Comparison of ENCODE assay signal across 14 cellular contexts in the genomic region with DNA sequence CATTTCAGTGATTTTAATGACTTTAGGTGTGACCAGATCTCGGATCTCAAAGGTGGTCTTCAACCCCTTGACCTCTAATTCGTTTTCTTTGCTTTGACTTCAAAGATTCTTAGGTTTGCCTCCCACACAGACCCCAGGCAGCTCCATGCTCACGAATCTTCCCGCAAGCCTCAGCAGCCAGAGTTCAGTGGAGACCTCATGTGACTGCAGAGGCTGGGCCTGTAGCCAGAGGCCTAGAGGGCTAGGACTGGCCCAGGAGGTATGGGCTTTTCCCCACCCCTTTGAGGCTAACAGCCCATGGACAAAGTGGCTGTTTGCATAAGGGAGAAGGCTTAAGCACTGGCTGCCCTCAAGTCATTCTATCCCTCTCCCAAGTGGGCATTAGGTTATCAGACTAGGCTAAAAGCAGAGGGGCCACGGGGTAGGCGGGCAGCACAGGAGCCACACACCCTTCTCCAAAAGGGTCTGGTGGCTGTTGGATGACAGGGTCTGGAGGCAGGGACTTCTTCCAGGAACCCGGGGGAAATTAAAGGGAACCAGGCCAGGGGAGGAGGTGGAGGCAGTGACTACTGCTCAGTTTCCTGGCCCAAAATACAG. TPM values are rescaled to one million over a fixed set of nuclear protein-coding genes. Genes with fewer than 3 reads are reported as not detected.
DNase-seq lines count a peak whose midpoint lies in the region; ATAC-seq, FAIRE-seq and TF ChIP-seq lines count a peak whose summit lies in the region.
"Had no signal": no experiment of that assay in that cellular context is flagged by ENCODE, and none has a peak within 500 bp of the region (broad histone marks: within the 10 kb centered on the region; RNA-seq: fewer than 3 reads in every experiment).

No MANE protein-coding gene starts in this region.

- H3K4me3 ChIP-seq in Panc1 (ENCODE audit: low read depth in 2 of 2, low read length in 2 of 2), result no peak overlapping the region

- peak overlapping the region; percentile 54 for H3K27ac ChIP-seq in Panc1 (ENCODE audit: low read length)
- H3K27ac ChIP-seq: KMS-11 had no signal

- ATAC-seq in Panc1 (no peak), HG03354 (IDR thresholded peaks at IDR 0.05; ENCODE audit: poor library complexity, severe bottlenecking, unreplicated experiment) (no peak)
- ATAC-seq: SK-N-SH treated with all-trans-retinoic acid at 6 μM for 48 hours had no signal

- FAIRE-seq in endometrium (lab: Jason Lieb, UNC) (peak; percentile 4), frontal cortex (lab: Jason Lieb, UNC) (no peak)

- no peaks in the 10 kb centered on the region for H3K9me3 Mint-ChIP-seq in neural crest cell
- H3K9me3 Mint-ChIP-seq: dendritic cell treated with granulocyte-macrophage colony-stimulating factor and Interleukin-4, amounts not matched to agents 40 ng/mL and 50 ng/mL, for 4 days had no signal

- intact Hi-C loops in Panc1 (cut with micrococcal nuclease; ENCODE audit: unreplicated experiment), result no loop called here

- peaks cover 12% of the 10 kb centered on the region for H3K36me3 ChIP-seq in Panc1 (ENCODE audit: control insufficient read depth, insufficient read depth, low read length)

- peaks cover 8% of the 10 kb centered on the region for H3K36me3 Mint-ChIP-seq in neural crest cell (ENCODE audit: low read depth)

- H3K4me3 Mint-ChIP-seq in neural crest cell, result peak overlapping the region; percentile 75
- H3K4me3 Mint-ChIP-seq: dendritic cell treated with granulocyte-macrophage colony-stimulating factor and Interleukin-4, amounts not matched to agents 40 ng/mL and 50 ng/mL, for 4 days had no signal

- H3K27me3 Mint-ChIP-seq in neural crest cell (ENCODE audit: low read depth), result peaks cover 3% of the 10 kb centered on the region
- H3K27me3 Mint-ChIP-seq: dendritic cell treated with granulocyte-macrophage colony-stimulating factor and Interleukin-4, amounts not matched to agents 40 ng/mL and 50 ng/mL, for 4 days had no signal

- peak overlapping the region; percentile 43 for H3K27ac Mint-ChIP-seq in neural crest cell (ENCODE audit: unreplicated experiment)
- H3K27ac Mint-ChIP-seq: dendritic cell treated with granulocyte-macrophage colony-stimulating factor and Interleukin-4, amounts not matched to agents 40 ng/mL and 50 ng/mL, for 4 days had no signal

- peak; percentile 0 for TF ChIP-seq POLR2A in GM19099 (IDR thresholded peaks at IDR 0.05; ENCODE audit: extremely low read depth, insufficient read length, low read depth)

- DNase-seq in Panc1 (ENCODE audit: low read depth, low spot score) (no peak), neural crest cell (ENCODE audit: low read depth, low spot score) (no peak), C1 segment of cervical spinal cord (lab: John Stamatoyannopoulos, UW) (no peak), frontal cortex (ENCODE audit: low spot score in 2 of 2) (no peak)
- DNase-seq: activated CD4-positive, alpha-beta T cell treated with anti-CD3 and anti-CD28 coated beads for 1 hour; activated gamma-delta T cell; NCI-H187 had no signal

- CTCF ChIA-PET in Panc1 (lab: Charles Lee), result no interaction called here

- in situ Hi-C loops in Panc1 (cut with HindIII; ENCODE audit: low pct_unique_long_range_greater_than_20kb, low sequenced_read_pairs), result no loop called here

- H3K4me1 ChIP-seq in Panc1 (ENCODE audit: control insufficient read depth, insufficient read depth, low read length), result peaks cover 31% of the 10 kb centered on the region

- no TSS peak for BruUV-seq in Panc1 (replicated peaks; lab: Mats Ljungman, UMichigan)

- TF ChIP-seq CTCF in Panc1 (IDR thresholded peaks at IDR 0.05) (no peak), neural crest cell (conservative IDR thresholded peaks at IDR 0.05) (no peak)

- POLR2A ChIA-PET in Panc1 (lab: Charles Lee), result no interaction called here

- H3K4me1 Mint-ChIP-seq in neural crest cell, result peaks cover 47% of the 10 kb centered on the region

- H3K9me3 ChIP-seq in Panc1 (ENCODE audit: control insufficient read depth, insufficient read depth, low read depth, low read length), result no peaks in the 10 kb centered on the region

- H3K27me3 ChIP-seq in Panc1 (ENCODE audit: control insufficient read depth, insufficient read depth, low read length), result no peaks in the 10 kb centered on the region

RNA-seq across cellular contexts. Expression of gene HIRIP3, which starts 2.9 kb away (rescaled TPM):
- 25.3 TPM for total RNA-seq in Panc1 (2021; ENCODE audit: unreplicated experiment)
- 22.6 TPM for polyA plus RNA-seq in Panc1 (2012; ENCODE audit: insufficient read length)
- 31.8 and 34.8 TPM in 2 replicates for total RNA-seq in neural crest cell
- 12.6 TPM for total RNA-seq in frontal cortex

RNA-seq across cellular contexts. Expression of gene INO80E, which starts 3.6 kb away (rescaled TPM):
- total RNA-seq in Panc1 (2021; ENCODE audit: unreplicated experiment) (104 TPM), neural crest cell (81.9 and 88.6 TPM in 2 replicates), frontal cortex (22.0 TPM)
- polyA plus RNA-seq in Panc1 (2012; ENCODE audit: insufficient read length), result 198 TPM

RNA-seq across cellular contexts. Expression of gene DOC2A, which starts 18.4 kb away (rescaled TPM):
- 3.2 TPM for total RNA-seq in Panc1 (2021; ENCODE audit: unreplicated experiment)
- polyA plus RNA-seq in Panc1 (2012; ENCODE audit: insufficient read length), result 8.3 TPM
- 5.7 and 6.4 TPM in 2 replicates for total RNA-seq in neural crest cell
- total RNA-seq in frontal cortex, result 11.8 TPM

RNA-seq across cellular contexts. Expression of gene TAOK2, which starts 18.8 kb away (rescaled TPM):
- total RNA-seq in Panc1 (2021; ENCODE audit: unreplicated experiment) (99.4 TPM), neural crest cell (67.7 and 73.2 TPM in 2 replicates), frontal cortex (58.3 TPM)
- polyA plus RNA-seq in Panc1 (2012; ENCODE audit: insufficient read length), result 71.7 TPM

RNA-seq across cellular contexts. Expression of gene C16orf92, which starts 30.5 kb away (rescaled TPM):
- not detected for total RNA-seq in Panc1 (2021; ENCODE audit: unreplicated experiment)
- polyA plus RNA-seq in Panc1 (2012; ENCODE audit: insufficient read length), result not detected
- not detected in 2 replicates for total RNA-seq in neural crest cell
- total RNA-seq in frontal cortex, result not detected
- total RNA-seq: temporal lobe had no signal
